In the genomic region with DNA sequence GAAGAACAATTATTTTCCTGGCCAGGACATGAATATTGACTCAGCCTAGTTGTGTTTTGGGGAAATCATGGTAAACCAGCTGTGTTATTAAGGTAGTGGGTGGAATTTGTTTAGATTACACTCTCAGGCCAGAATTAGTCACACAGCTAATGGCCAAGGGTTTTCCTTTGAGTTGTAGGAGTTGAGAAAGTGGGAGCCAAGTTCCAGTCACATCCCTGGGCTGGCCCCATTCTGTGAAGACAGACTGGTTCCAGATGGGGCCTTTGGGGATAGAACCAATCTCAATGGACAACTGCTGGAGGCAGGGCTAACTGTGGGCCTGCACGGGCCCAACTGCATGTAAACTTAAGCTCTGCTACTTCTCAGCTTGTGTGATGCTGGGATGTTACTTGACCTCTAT, we compare ENCODE assay signal across 13 cellular contexts. TPM values are rescaled to one million over a fixed set of nuclear protein-coding genes. Genes with fewer than 3 reads are reported as not detected.
DNase-seq lines count a peak whose midpoint lies in the region; ATAC-seq and TF ChIP-seq lines count a peak whose summit lies in the region.
"Had no signal": no experiment of that assay in that cellular context is flagged by ENCODE, and none has a peak within 500 bp of the region (broad histone marks: within the 10 kb centered on the region; RNA-seq: fewer than 3 reads in every experiment).

No MANE protein-coding gene starts in this region.

- no peak for TF ChIP-seq POLR2A in testis (IDR thresholded peaks at IDR 0.05)

- peaks cover 23% of the 10 kb centered on the region for H3K27me3 ChIP-seq in lower lobe of right lung (ENCODE audit: low read depth)
- H3K27me3 ChIP-seq in testis, result no peaks in the 10 kb centered on the region

- TF ChIP-seq CTCF in lower lobe of right lung (IDR thresholded peaks at IDR 0.05) (no peak), testis (IDR thresholded peaks at IDR 0.05) (no peak)

- H3K4me3 ChIP-seq in lower lobe of right lung (no peak overlapping the region), testis (no peak overlapping the region)

- DNase-seq in HCEC 1CT (peak; percentile 97), dermis blood vessel endothelial cell (peak; percentile 22), lower lobe of right lung (peak; percentile 41), testis (no peak), DMS 273 (lab: John Stamatoyannopoulos, UW; ENCODE audit: unreplicated experiment) (no peak), NCI-H1694 (lab: John Stamatoyannopoulos, UW) (no peak), NOMO-1 treated with DMSO at 0.1 percent for 48 hours (lab: John Stamatoyannopoulos, UW; ENCODE audit: unreplicated experiment) (no peak), NCI-H446 (lab: John Stamatoyannopoulos, UW) (no peak)
- DNase-seq: activated B cell treated with CpG ODN at 0.5 μM for 24 hours, NCI-H2171, SIG-M5 had no signal

- intact Hi-C loops in lower lobe of right lung (cut with DNase I), result no loop called here
- intact Hi-C loops in testis (cut with DNase I; ENCODE audit: low total_unique reads), result no loop called here

- peaks cover 20% of the 10 kb centered on the region for H3K4me1 ChIP-seq in lower lobe of right lung
- H3K4me1 ChIP-seq in testis, result peaks cover 54% of the 10 kb centered on the region

- H3K9me3 ChIP-seq in lower lobe of right lung (no peaks in the 10 kb centered on the region), testis (no peaks in the 10 kb centered on the region)

- H3K27ac ChIP-seq in lower lobe of right lung (peak overlapping the region; percentile 85), testis (peak overlapping the region; percentile 37 to 88)

- WGBS in testis, 2 donors, result 44 to 56% methylated on average over 1 of the region's 1 CpG

- H3K36me3 ChIP-seq in lower lobe of right lung, result no peaks in the 10 kb centered on the region
- no peaks in the 10 kb centered on the region for H3K36me3 ChIP-seq in testis (ENCODE audit: low read depth, missing control alignments)

- peak; percentile 68 to 74 for ATAC-seq in lower lobe of right lung

RNA-seq across cellular contexts. Expression of a gene that starts 1.4 kb away (rescaled TPM):
- total RNA-seq in dermis blood vessel endothelial cell (not detected in 2 replicates), lower lobe of right lung (21.5 TPM), testis (10 to 100 TPM; 64.7 to 75.2 TPM)
- 43.9 TPM for polyA plus RNA-seq in testis (ENCODE audit: insufficient read depth, low read depth, low replicate concordance)
- total RNA-seq: activated B cell treated with CpG ODN at 0.5 μM for 24 hours; activated T-helper 2 cell treated with anti-CD3 and anti-CD28 coated beads, Interferon-gamma antibody, Interleukin-2, Interleukin-4, amounts not matched to agents 10 μg/mL and 5 μg/mL and 100 μg/mL, durations not matched to agents 14 hours and 24 hours and 36 hours had no signal

RNA-seq across cellular contexts. Expression of a gene that starts 7.4 kb away (rescaled TPM):
- not detected in 2 replicates for total RNA-seq in dermis blood vessel endothelial cell
- total RNA-seq in lower lobe of right lung, result not detected
- total RNA-seq in testis, result 1 to 10 TPM; 2.4 to 3.4 TPM
- 1.2 TPM for polyA plus RNA-seq in testis (ENCODE audit: insufficient read depth, low read depth, low replicate concordance)
- total RNA-seq: activated B cell treated with CpG ODN at 0.5 μM for 24 hours; activated T-helper 2 cell treated with anti-CD3 and anti-CD28 coated beads, Interferon-gamma antibody, Interleukin-2, Interleukin-4, amounts not matched to agents 10 μg/mL and 5 μg/mL and 100 μg/mL, durations not matched to agents 14 hours and 24 hours and 36 hours had no signal

RNA-seq across cellular contexts. Expression of a gene that starts 24.0 kb away (rescaled TPM):
- total RNA-seq in dermis blood vessel endothelial cell (not detected in 2 replicates), lower lobe of right lung (3.2 TPM), testis (1 to 10 TPM; 1.1 to 3.8 TPM)
- polyA plus RNA-seq in testis (ENCODE audit: insufficient read depth, low read depth, low replicate concordance), result 13.6 TPM
- total RNA-seq: activated B cell treated with CpG ODN at 0.5 μM for 24 hours; activated T-helper 2 cell treated with anti-CD3 and anti-CD28 coated beads, Interferon-gamma antibody, Interleukin-2, Interleukin-4, amounts not matched to agents 10 μg/mL and 5 μg/mL and 100 μg/mL, durations not matched to agents 14 hours and 24 hours and 36 hours; posterior vena cava had no signal

RNA-seq across cellular contexts. Expression of a gene that starts 39.7 kb away (rescaled TPM):
- 29.8 and 34.8 TPM in 2 replicates for total RNA-seq in dermis blood vessel endothelial cell
- 15.7 TPM for total RNA-seq in lower lobe of right lung
- total RNA-seq in testis, result 10 to 100 TPM; 33.9 to 34.4 TPM
- 12.1 TPM for polyA plus RNA-seq in testis (ENCODE audit: insufficient read depth, low read depth, low replicate concordance)

RNA-seq across cellular contexts. Expression of a gene that starts 45.8 kb away (rescaled TPM):
- total RNA-seq in dermis blood vessel endothelial cell (1.6 and 2.7 TPM in 2 replicates), lower lobe of right lung (4.1 TPM), testis (10 to 100 TPM; 11.3 to 12.1 TPM)
- polyA plus RNA-seq in testis (ENCODE audit: insufficient read depth, low read depth, low replicate concordance), result 3.7 TPM

Comparison
In these comparisons a context has a peak if more than half of its experiments do, and no peak if none do; other contexts are left out.
1. DNase-seq: peak in HCEC 1CT (single experiment), dermis blood vessel endothelial cell (single experiment) and lower lobe of right lung (single experiment); none in testis (single experiment), DMS 273 (single experiment), NCI-H1694 (single experiment), NOMO-1 treated with DMSO at 0.1 percent for 48 hours (single experiment) and NCI-H446 (0 of 2).
2. RNA of a gene that starts 1.4 kb away (total RNA-seq): 64.7 to 75.2 TPM in testis and 21.5 TPM in lower lobe of right lung (single experiment); not detected in dermis blood vessel endothelial cell; every median in the first group is over 10 times any median in the second.